ENCODE assay signal across 21 cellular contexts in the genomic region with DNA sequence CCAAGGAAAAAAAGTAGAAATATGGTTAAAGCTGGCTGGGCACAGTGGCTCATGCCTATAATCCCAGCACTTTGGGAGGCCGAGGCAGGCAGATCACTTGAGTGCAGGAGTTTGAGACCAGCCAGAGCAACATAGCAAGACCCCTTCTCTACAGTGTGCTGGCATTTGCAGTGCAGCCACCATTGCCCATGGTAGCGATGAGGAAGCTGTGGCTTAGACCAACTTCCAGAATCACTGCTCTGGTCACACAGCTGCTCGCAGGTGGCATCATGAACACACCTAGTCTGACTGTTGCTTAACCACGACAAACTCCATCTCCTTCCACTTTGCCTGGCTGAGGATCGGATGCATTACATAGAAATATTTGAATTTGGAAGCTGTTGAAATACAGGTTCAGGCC.
DNase-seq lines count a peak whose midpoint lies in the region; ATAC-seq, FAIRE-seq and TF ChIP-seq lines count a peak whose summit lies in the region.
"Had no signal": no experiment of that assay in that cellular context is flagged by ENCODE, and none has a peak within 500 bp of the region (broad histone marks: within the 10 kb centered on the region; RNA-seq: fewer than 3 reads in every experiment).

No MANE protein-coding gene starts in this region.

- TF ChIP-seq POLR2A in right lobe of liver (IDR thresholded peaks at IDR 0.05) (no peak), adrenal gland (IDR thresholded peaks at IDR 0.05) (no peak)

- H3K4me1 Mint-ChIP-seq in activated CD8-positive, alpha-beta T cell treated with anti-CD3 and anti-CD28 coated beads for 36 hours (ENCODE audit: low read depth) = peaks cover 36% of the 10 kb centered on the region
- peaks cover 9% of the 10 kb centered on the region for H3K4me1 Mint-ChIP-seq in activated CD8-positive, alpha-beta T cell treated with anti-CD3 and anti-CD28 coated beads, Interleukin-2, amount 10 ng/mL, durations not matched to agents 7 days and 5 days (ENCODE audit: low read depth)
- peaks cover 33% of the 10 kb centered on the region for H3K4me1 Mint-ChIP-seq in memory B cell

- H3K27me3 Mint-ChIP-seq in activated CD8-positive, alpha-beta T cell treated with anti-CD3 and anti-CD28 coated beads for 36 hours = no peaks in the 10 kb centered on the region
- H3K27me3 Mint-ChIP-seq in activated CD8-positive, alpha-beta T cell treated with anti-CD3 and anti-CD28 coated beads, Interleukin-2, amount 10 ng/mL, durations not matched to agents 7 days and 5 days (ENCODE audit: low read depth) = no peaks in the 10 kb centered on the region
- H3K27me3 Mint-ChIP-seq in memory B cell = no peaks in the 10 kb centered on the region
- H3K27me3 Mint-ChIP-seq: CD4-positive, CD25-positive, alpha-beta regulatory T cell had no signal

- H3K9me2 ChIP-seq in OCI-LY7 (ENCODE audit: insufficient read depth, low read length) = no peaks in the 10 kb centered on the region

- H3K27me3 ChIP-seq in right lobe of liver (no peaks in the 10 kb centered on the region), adrenal gland (no peaks in the 10 kb centered on the region)
- H3K27me3 ChIP-seq: neural progenitor cell had no signal

- peaks cover 68% of the 10 kb centered on the region for H3K4me1 ChIP-seq in OCI-LY7 (ENCODE audit: insufficient read depth, low read length, poor library complexity, severe bottlenecking)
- H3K4me1 ChIP-seq in right lobe of liver = peaks cover 0 to 12% (median 6%) of the 10 kb centered on the region in 4 donors
- H3K4me1 ChIP-seq in adrenal gland (replicated peaks in 1 of 2) = peaks cover 19 to 41% of the 10 kb centered on the region in 2 donors

- POLR2A ChIA-PET in activated CD8-positive, alpha-beta T cell treated with anti-CD3 and anti-CD28 coated beads for 36 hours (lab: Charles Lee) = no interaction called here
- POLR2A ChIA-PET in activated CD8-positive, alpha-beta T cell treated with anti-CD3 and anti-CD28 coated beads, Interleukin-2, amount 10 ng/mL, durations not matched to agents 7 days and 5 days (lab: Charles Lee) = no interaction called here
- POLR2A ChIA-PET in OCI-LY7 (lab: Charles Lee) = interaction anchor here (0.7 to 1.6 kb wide), 5 partner anchors 10 to 137 kb away, joined by 3 to 8 read pairs (median 4); partner anchors contain the start of gene CUX1

- peak; percentile 58 for FAIRE-seq in urothelium cell line (lab: Jason Lieb, UNC)

- intact Hi-C loops in activated CD8-positive, alpha-beta T cell treated with anti-CD3 and anti-CD28 coated beads for 36 hours (cut with micrococcal nuclease) = no loop called here
- intact Hi-C loops in OCI-LY7 (cut with micrococcal nuclease; ENCODE audit: unreplicated experiment) (no loop called here), right lobe of liver (cut with DNase I) (no loop called here), adrenal gland (cut with DNase I) (no loop called here)

- no peaks in the 10 kb centered on the region for H4K20me1 ChIP-seq in OCI-LY7 (ENCODE audit: insufficient read depth, low read length)

- H3K9me3 ChIP-seq in OCI-LY7 (ENCODE audit: low read length) (no peaks in the 10 kb centered on the region), right lobe of liver (no peaks in the 10 kb centered on the region), adrenal gland (replicated peaks in 1 of 3) (no peaks in the 10 kb centered on the region)

- no peaks in the 10 kb centered on the region for H3K9me3 Mint-ChIP-seq in activated CD8-positive, alpha-beta T cell treated with anti-CD3 and anti-CD28 coated beads for 36 hours
- no peaks in the 10 kb centered on the region for H3K9me3 Mint-ChIP-seq in activated CD8-positive, alpha-beta T cell treated with anti-CD3 and anti-CD28 coated beads, Interleukin-2, amount 10 ng/mL, durations not matched to agents 7 days and 5 days (ENCODE audit: insufficient read depth)
- H3K9me3 Mint-ChIP-seq in memory B cell = no peaks in the 10 kb centered on the region
- H3K9me3 Mint-ChIP-seq: CD4-positive, CD25-positive, alpha-beta regulatory T cell; neural progenitor cell had no signal

- H3K4me3 ChIP-seq in OCI-LY7 (ENCODE audit: low read depth, low read length, poor library complexity, severe bottlenecking) (no peak overlapping the region), right lobe of liver (no peak overlapping the region), adrenal gland (no peak overlapping the region)
- H3K4me3 ChIP-seq: neural progenitor cell had no signal

- CTCF ChIA-PET in activated CD8-positive, alpha-beta T cell treated with anti-CD3 and anti-CD28 coated beads for 36 hours (lab: Charles Lee) = no interaction called here
- CTCF ChIA-PET in activated CD8-positive, alpha-beta T cell treated with anti-CD3 and anti-CD28 coated beads, Interleukin-2, amount 10 ng/mL, durations not matched to agents 7 days and 5 days (lab: Charles Lee) = no interaction called here
- CTCF ChIA-PET in OCI-LY7 (lab: Charles Lee; ENCODE audit: unreplicated experiment) = interaction anchor here (0.6 kb wide), 2 partner anchors 9 to 84 kb away, joined by 3 read pairs; no protein-coding TSS in a partner anchor

- WGBS in right lobe of liver (ENCODE audit: insufficient coverage, low coverage, low lambda C conversion rate, missing lambda C conversion rate) = 85% methylated on average over 4 of the region's 5 CpGs
- 86 to 100% (median 91%) methylated on average over 4 to 5 of the region's 5 CpGs for WGBS in adrenal gland, 4 donors

- TF ChIP-seq CTCF in activated CD8-positive, alpha-beta T cell treated with anti-CD3 and anti-CD28 coated beads for 36 hours (IDR thresholded peaks at IDR 0.05) = no peak
- TF ChIP-seq CTCF in OCI-LY7 (conservative IDR thresholded peaks at IDR 0.05; ENCODE audit: low read length) = no peak
- no peak for TF ChIP-seq CTCF in right lobe of liver (IDR thresholded peaks at IDR 0.05)
- TF ChIP-seq CTCF in adrenal gland (IDR thresholded peaks at IDR 0.05) = no peak

- peaks cover 92% of the 10 kb centered on the region for H3K79me2 ChIP-seq in OCI-LY7 (ENCODE audit: insufficient read depth, low read depth, low read length)

- peak overlapping the region; percentile 54 for H3K27ac ChIP-seq in OCI-LY7 (ENCODE audit: low read depth, low read length, poor library complexity, severe bottlenecking)
- H3K27ac ChIP-seq in right lobe of liver = peak overlapping the region in 1 of 3 donors; percentile 72
- no peak overlapping the region for H3K27ac ChIP-seq in adrenal gland
- H3K27ac ChIP-seq: KMS-11, neural progenitor cell had no signal

- peak overlapping the region; percentile 90 for H3K27ac Mint-ChIP-seq in activated CD8-positive, alpha-beta T cell treated with anti-CD3 and anti-CD28 coated beads for 36 hours
- no peak overlapping the region for H3K27ac Mint-ChIP-seq in activated CD8-positive, alpha-beta T cell treated with anti-CD3 and anti-CD28 coated beads, Interleukin-2, amount 10 ng/mL, durations not matched to agents 7 days and 5 days
- no peak overlapping the region for H3K27ac Mint-ChIP-seq in memory B cell
- H3K27ac Mint-ChIP-seq: neural progenitor cell had no signal

- no peak for ATAC-seq in activated CD8-positive, alpha-beta T cell treated with anti-CD3 and anti-CD28 coated beads for 36 hours
- ATAC-seq in activated CD8-positive, alpha-beta T cell treated with anti-CD3 and anti-CD28 coated beads, Interleukin-2, amount 10 ng/mL, durations not matched to agents 7 days and 5 days = no peak
- ATAC-seq in memory B cell (ENCODE audit: low read depth) = peak; percentile 73
- ATAC-seq in right lobe of liver = no peak
- no peak for ATAC-seq in HG02798 (IDR thresholded peaks at IDR 0.05; ENCODE audit: poor library complexity, unreplicated experiment)

- H3K4me2 ChIP-seq in OCI-LY7 (ENCODE audit: low read length) = peak overlapping the region; percentile 61
- H3K4me2 ChIP-seq: KMS-11, neural progenitor cell had no signal

- no peak overlapping the region for H3K4me3 Mint-ChIP-seq in activated CD8-positive, alpha-beta T cell treated with anti-CD3 and anti-CD28 coated beads for 36 hours
- no peak overlapping the region for H3K4me3 Mint-ChIP-seq in activated CD8-positive, alpha-beta T cell treated with anti-CD3 and anti-CD28 coated beads, Interleukin-2, amount 10 ng/mL, durations not matched to agents 7 days and 5 days
- peak overlapping the region; percentile 3 for H3K4me3 Mint-ChIP-seq in memory B cell
- H3K4me3 Mint-ChIP-seq: CD4-positive, CD25-positive, alpha-beta regulatory T cell; neural progenitor cell had no signal

- no peak for DNase-seq in activated CD8-positive, alpha-beta T cell treated with anti-CD3 and anti-CD28 coated beads for 36 hours
- no peak for DNase-seq in activated CD8-positive, alpha-beta T cell treated with anti-CD3 and anti-CD28 coated beads, Interleukin-2, amount 10 ng/mL, durations not matched to agents 7 days and 5 days
- peak; percentile 68 for DNase-seq in OCI-LY7 (ENCODE audit: low spot score)
- DNase-seq in memory B cell (ENCODE audit: low spot score in 2 of 2) = no peak
- DNase-seq in urothelium cell line (ENCODE audit: low spot score) = no peak
- no peak for DNase-seq in right lobe of liver
- DNase-seq in adrenal gland = no peak
- DNase-seq: 8988T; activated CD4-positive, alpha-beta T cell treated with anti-CD3 and anti-CD28 coated beads for 48 hours; activated naive CD4-positive, alpha-beta T cell treated with anti-CD3 and anti-CD28 coated beads, Interleukin-2, amount 50 U/mL, for 16 hours; CD4-positive, CD25-positive, alpha-beta regulatory T cell; cortex of kidney; DMS79; NCI-H1436; NCI-H345; SIG-M5; stimulated activated CD4-positive, alpha-beta T cell treated with anti-CD3 and anti-CD28 coated beads, Interleukin-4, amount 100 ng/mL, for 1 hour; T-helper 9 cell had no signal

- peaks cover 6% of the 10 kb centered on the region for H3K36me3 Mint-ChIP-seq in activated CD8-positive, alpha-beta T cell treated with anti-CD3 and anti-CD28 coated beads for 36 hours (ENCODE audit: low read depth)
- no peaks in the 10 kb centered on the region for H3K36me3 Mint-ChIP-seq in activated CD8-positive, alpha-beta T cell treated with anti-CD3 and anti-CD28 coated beads, Interleukin-2, amount 10 ng/mL, durations not matched to agents 7 days and 5 days (ENCODE audit: low read depth)
- H3K36me3 Mint-ChIP-seq in memory B cell = peaks cover 7% of the 10 kb centered on the region
- H3K36me3 Mint-ChIP-seq: CD4-positive, CD25-positive, alpha-beta regulatory T cell had no signal

- H3K36me3 ChIP-seq in OCI-LY7 (ENCODE audit: insufficient read depth, low read length) (peaks cover 67% of the 10 kb centered on the region), right lobe of liver (no peaks in the 10 kb centered on the region), adrenal gland (replicated peaks in 1 of 2) (no peaks in the 10 kb centered on the region)
- H3K36me3 ChIP-seq: neural progenitor cell had no signal

- BruUV-seq in OCI-LY7 (replicated peaks; lab: Mats Ljungman, UMichigan) = no TSS peak

- H2AFZ ChIP-seq in OCI-LY7 (ENCODE audit: low read length) = no peak overlapping the region
- H2AFZ ChIP-seq: neural progenitor cell had no signal
